In the genomic region with DNA sequence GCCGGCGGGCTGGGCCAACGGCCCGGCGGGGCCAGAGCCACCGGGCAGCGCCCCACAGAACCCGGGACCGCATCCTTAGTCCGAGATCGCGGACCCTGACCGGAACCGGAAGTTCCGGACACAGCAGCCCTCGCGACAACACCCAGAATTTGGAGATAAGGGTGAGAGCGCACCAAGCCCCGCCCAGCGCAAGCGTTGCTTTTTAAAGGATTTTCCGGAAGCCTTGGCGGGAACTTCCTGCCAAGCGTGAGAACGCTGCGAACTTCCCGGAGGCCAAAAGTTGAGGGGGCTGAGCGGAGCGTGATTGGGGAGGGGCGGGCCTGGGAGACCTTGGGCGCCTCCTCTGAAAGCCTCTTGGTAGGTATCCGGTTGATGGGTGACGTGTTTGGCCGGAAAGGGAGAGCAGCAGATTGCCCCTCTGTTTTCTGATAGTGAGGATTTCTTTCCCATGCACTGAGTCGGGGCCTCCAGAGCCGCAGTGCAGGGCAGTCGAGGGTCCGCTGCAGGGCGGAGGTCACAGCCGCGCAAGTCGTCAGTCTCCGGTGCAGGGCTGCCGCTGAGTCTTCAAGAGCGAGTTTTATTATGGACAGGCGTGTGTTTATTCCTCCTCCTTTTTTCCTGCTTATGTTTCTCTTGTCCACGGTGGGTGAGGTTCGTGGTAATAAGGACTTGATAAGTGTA, we compare ENCODE assay signal across 8 cellular contexts. TPM values are rescaled to one million over a fixed set of nuclear protein-coding genes. Genes with fewer than 3 reads are reported as not detected.
DNase-seq lines count a peak whose midpoint lies in the region; ATAC-seq and TF ChIP-seq lines count a peak whose summit lies in the region.

A gene with protein sequence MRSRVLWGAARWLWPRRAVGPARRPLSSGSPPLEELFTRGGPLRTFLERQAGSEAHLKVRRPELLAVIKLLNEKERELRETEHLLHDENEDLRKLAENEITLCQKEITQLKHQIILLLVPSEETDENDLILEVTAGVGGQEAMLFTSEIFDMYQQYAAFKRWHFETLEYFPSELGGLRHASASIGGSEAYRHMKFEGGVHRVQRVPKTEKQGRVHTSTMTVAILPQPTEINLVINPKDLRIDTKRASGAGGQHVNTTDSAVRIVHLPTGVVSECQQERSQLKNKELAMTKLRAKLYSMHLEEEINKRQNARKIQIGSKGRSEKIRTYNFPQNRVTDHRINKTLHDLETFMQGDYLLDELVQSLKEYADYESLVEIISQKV (minus strand): TSS at position 97 of the 681 bp plus-strand sequence. CDS start 24 bp downstream, at position 73.

- no peaks in the 10 kb centered on the region for H3K27me3 ChIP-seq in spleen (replicated peaks in 1 of 7)

- no peaks in the 10 kb centered on the region for H3K9me3 ChIP-seq in spleen

- ATAC-seq in GM18909 (IDR thresholded peaks at IDR 0.05; ENCODE audit: poor library complexity, unreplicated experiment), result peak; percentile 94
- peak; percentile 94 for ATAC-seq in HG03175 (IDR thresholded peaks at IDR 0.05; ENCODE audit: unreplicated experiment)

- WGBS in spleen, 5 donors, result 0 to 1% (median 0%) methylated on average over 36 to 48 of the region's 48 CpGs

- peak within 1 kb of the TSS; percentile 59 to 80 (median 70) for H3K4me3 ChIP-seq in spleen

- TF ChIP-seq POLR2A in spleen (IDR thresholded peaks at IDR 0.05), result peak in 2 of 3 donors; percentile 33 to 50

- DNase-seq in AG08395 (ENCODE audit: low spot score) (peak; percentile 97), NCI-H226 (peak; percentile 97), inferior parietal cortex (ENCODE audit: extremely low spot score) (peak; percentile 97), spleen (peak; percentile 97)
- peak; percentile 50 to 70 (median 60) for DNase-seq in activated CD4-positive, CD25-positive, alpha-beta regulatory T cell (lab: John Stamatoyannopoulos, UW)
- peak; percentile 76 for DNase-seq in central memory CD4-positive, alpha-beta T cell

- H3K27ac ChIP-seq in spleen, result peak within 1 kb of the TSS; percentile 84 to 93 (median 90)

- H3K36me3 ChIP-seq in spleen, result peaks cover 0 to 24% (median 6%) of the 10 kb centered on the region in 6 donors

- TF ChIP-seq CTCF in spleen (IDR thresholded peaks at IDR 0.05 in 8 of 11, conservative IDR thresholded peaks at IDR 0.05 in 3 of 11), result peak in 3 of 11 experiments; percentile 26 to 49 (median 26)

- peaks cover 21 to 65% (median 48%) of the 10 kb centered on the region in 6 donors for H3K4me1 ChIP-seq in spleen

- intact Hi-C loops in spleen (cut with DNase I; ENCODE audit: low total_unique reads), result no loop called here

RNA-seq across cellular contexts. Expression of the gene that starts here (rescaled TPM):
- 10 to 100 TPM; 17.2 to 56.4 (median 28.2) TPM for total RNA-seq in spleen
- 10 to 100 TPM in 2 of 3 donors, 1 to 10 TPM in 1; 9.6 to 20.0 (median 10.4) TPM for polyA plus RNA-seq in spleen

Comparison
In these comparisons a context has a peak if more than half of its experiments do, and no peak if none do; other contexts are left out.
1. Peak in every context shown above with its lines: DNase-seq, ATAC-seq, H3K4me3 ChIP-seq and H3K27ac ChIP-seq.